In genomic region chr12:63753743-63754142, GRCh38 we compare ENCODE assay signal across 21 cellular contexts. TPM values are rescaled to one million over a fixed set of nuclear protein-coding genes. Genes with fewer than 3 reads are reported as not detected.
DNase-seq lines count a peak whose midpoint lies in the region; ATAC-seq and TF ChIP-seq lines count a peak whose summit lies in the region.
"Had no signal": no experiment of that assay in that cellular context is flagged by ENCODE, and none has a peak within 500 bp of the region (broad histone marks: within the 10 kb centered on the region; RNA-seq: fewer than 3 reads in every experiment).

No MANE protein-coding gene starts in this region.

- H3K79me1 ChIP-seq in mesendoderm (ENCODE audit: low read length): no peaks in the 10 kb centered on the region

- no peaks in the 10 kb centered on the region for H3K36me3 ChIP-seq in brain microvascular endothelial cell (replicated peaks)
- no peaks in the 10 kb centered on the region for H3K36me3 ChIP-seq in mesendoderm (ENCODE audit: control insufficient read depth, insufficient read depth, low read length)
- no peaks in the 10 kb centered on the region for H3K36me3 ChIP-seq in mucosa of descending colon (ENCODE audit: low read depth)
- H3K36me3 ChIP-seq: lower lobe of right lung, upper lobe of left lung had no signal

- CTCF ChIA-PET in HEK293T (lab: Yijun Ruan, JAX): no interaction called here

- no peak overlapping the region for H3K27ac Mint-ChIP-seq in HFFc6
- H3K27ac Mint-ChIP-seq: activated CD4-positive, alpha-beta memory T cell treated with anti-CD3 and anti-CD28 coated beads, Interleukin-2, amount 10 ng/mL, durations not matched to agents 7 days and 5 days; activated naive CD8-positive, alpha-beta T cell treated with anti-CD3 and anti-CD28 coated beads, Interleukin-2, amount 10 ng/mL, durations not matched to agents 7 days and 5 days; nephron had no signal

- H3K9me3 Mint-ChIP-seq in HFFc6: no peaks in the 10 kb centered on the region
- H3K9me3 Mint-ChIP-seq: activated CD4-positive, alpha-beta memory T cell treated with anti-CD3 and anti-CD28 coated beads, Interleukin-2, amount 10 ng/mL, durations not matched to agents 7 days and 5 days; activated naive CD8-positive, alpha-beta T cell treated with anti-CD3 and anti-CD28 coated beads, Interleukin-2, amount 10 ng/mL, durations not matched to agents 7 days and 5 days; central memory CD8-positive, alpha-beta T cell; nephron had no signal

- H3K4me3 Mint-ChIP-seq in HFFc6: no peak overlapping the region
- H3K4me3 Mint-ChIP-seq: activated CD4-positive, alpha-beta memory T cell treated with anti-CD3 and anti-CD28 coated beads, Interleukin-2, amount 10 ng/mL, durations not matched to agents 7 days and 5 days; activated naive CD8-positive, alpha-beta T cell treated with anti-CD3 and anti-CD28 coated beads, Interleukin-2, amount 10 ng/mL, durations not matched to agents 7 days and 5 days; central memory CD8-positive, alpha-beta T cell; nephron had no signal

- H3K18ac ChIP-seq in mesendoderm (ENCODE audit: low read length): no peak overlapping the region

- no peak for ATAC-seq in mucosa of descending colon
- ATAC-seq in HG02840 (IDR thresholded peaks at IDR 0.05; ENCODE audit: low FRiP score, unreplicated experiment): no peak
- ATAC-seq: lower lobe of right lung; stimulated activated naive CD8-positive, alpha-beta T cell treated with anti-CD3 and anti-CD28 coated beads, Interleukin-15, Interleukin-2, amounts not matched to agents 100 U/mL and 50 U/mL, for 24 hours had no signal

- peak; percentile 28 for DNase-seq in DMS 273 (lab: John Stamatoyannopoulos, UW; ENCODE audit: unreplicated experiment)
- no peak for DNase-seq in DMS 273 treated with DMSO at 0.1 percent for 48 hours (lab: John Stamatoyannopoulos, UW)
- DNase-seq in HFFc6: no peak
- no peak for DNase-seq in brain microvascular endothelial cell
- peak; percentile 20 for DNase-seq in mesendoderm
- no peak for DNase-seq in mucosa of descending colon
- DNase-seq in HEK293T (ENCODE audit: extremely low spot score): no peak
- DNase-seq: 8988T; activated CD4-positive, alpha-beta memory T cell treated with anti-CD3 and anti-CD28 coated beads, Interleukin-2, amount 10 ng/mL, durations not matched to agents 7 days and 5 days; activated naive CD8-positive, alpha-beta T cell treated with anti-CD3 and anti-CD28 coated beads, Interleukin-2, amount 10 ng/mL, durations not matched to agents 7 days and 5 days; effector memory CD4-positive, alpha-beta T cell; GDM1; lower lobe of right lung; NCI-H1694; NCI-H510A treated with DMSO at 0.1 percent for 48 hours; OCI-M1; stimulated activated naive CD8-positive, alpha-beta T cell treated with anti-CD3 and anti-CD28 coated beads, Interleukin-15, Interleukin-2, amounts not matched to agents 100 U/mL and 50 U/mL, for 24 hours; upper lobe of left lung had no signal

- no peaks in the 10 kb centered on the region for H3K4me1 Mint-ChIP-seq in HFFc6 (ENCODE audit: low read depth)
- H3K4me1 Mint-ChIP-seq: central memory CD8-positive, alpha-beta T cell; nephron had no signal

- H3K4me3 ChIP-seq in brain microvascular endothelial cell (ENCODE audit: low read depth, low read length) (no peak overlapping the region), mesendoderm (ENCODE audit: low read length) (no peak overlapping the region), mucosa of descending colon (no peak overlapping the region)
- H3K4me3 ChIP-seq: lower lobe of right lung, upper lobe of left lung had no signal

- H3K27me3 ChIP-seq in brain microvascular endothelial cell (replicated peaks) (no peaks in the 10 kb centered on the region), mesendoderm (ENCODE audit: insufficient read depth, low read length, poor library complexity) (no peaks in the 10 kb centered on the region)
- H3K27me3 ChIP-seq: upper lobe of left lung had no signal

- H3K27ac ChIP-seq in brain microvascular endothelial cell (no peak overlapping the region), mesendoderm (ENCODE audit: low read depth, low read length) (no peak overlapping the region)
- H3K27ac ChIP-seq: lower lobe of right lung, upper lobe of left lung had no signal

- POLR2A ChIA-PET in HEK293T (lab: Yijun Ruan, JAX): no interaction called here

- no peak overlapping the region for H2BK15ac ChIP-seq in mesendoderm (replicated peaks; ENCODE audit: low read depth)

- no peak overlapping the region for H4K5ac ChIP-seq in mesendoderm (ENCODE audit: low read length)

- intact Hi-C loops in mucosa of descending colon (cut with DNase I, micrococcal nuclease): no loop called here

- H3K79me2 ChIP-seq in mesendoderm (ENCODE audit: control insufficient read depth, insufficient read depth, low read length): no peaks in the 10 kb centered on the region

- no peak overlapping the region for H3K4me2 ChIP-seq in mesendoderm (ENCODE audit: low read length)

- no peaks in the 10 kb centered on the region for H3K4me1 ChIP-seq in mesendoderm (ENCODE audit: control insufficient read depth, low read depth, low read length)
- no peaks in the 10 kb centered on the region for H3K4me1 ChIP-seq in mucosa of descending colon (ENCODE audit: low read depth)
- H3K4me1 ChIP-seq: lower lobe of right lung had no signal

- peak; percentile 58 for TF ChIP-seq CTCF in HFFc6 (IDR thresholded peaks at IDR 0.05)
- TF ChIP-seq CTCF in brain microvascular endothelial cell (IDR thresholded peaks at IDR 0.05; ENCODE audit: low read depth, low read length, missing control alignments): peak; percentile 65
- no peak for TF ChIP-seq CTCF in mucosa of descending colon (IDR thresholded peaks at IDR 0.05)

- H3K4ac ChIP-seq in mesendoderm (ENCODE audit: low read depth, low read length): no peak overlapping the region

- H3K23ac ChIP-seq in mesendoderm (ENCODE audit: low read length): no peak overlapping the region

- no peaks in the 10 kb centered on the region for H3K36me3 Mint-ChIP-seq in HFFc6 (ENCODE audit: low read depth)
- H3K36me3 Mint-ChIP-seq: activated naive CD8-positive, alpha-beta T cell treated with anti-CD3 and anti-CD28 coated beads, Interleukin-2, amount 10 ng/mL, durations not matched to agents 7 days and 5 days had no signal

- H3K9ac ChIP-seq in mesendoderm (ENCODE audit: low read length): no peak overlapping the region

- H3K56ac ChIP-seq in mesendoderm (ENCODE audit: low read length): no peak overlapping the region

- peaks cover 7% of the 10 kb centered on the region for H3K27me3 Mint-ChIP-seq in HFFc6 (ENCODE audit: insufficient read depth)

- H2BK5ac ChIP-seq in mesendoderm (ENCODE audit: low read length): no peak overlapping the region

- H3K9me3 ChIP-seq in mucosa of descending colon: no peaks in the 10 kb centered on the region
- H3K9me3 ChIP-seq: lower lobe of right lung, upper lobe of left lung had no signal

- H2AK5ac ChIP-seq in mesendoderm (ENCODE audit: low read length): no peak overlapping the region

- no peak overlapping the region for H4K8ac ChIP-seq in mesendoderm (ENCODE audit: low read depth, low read length)

- in situ Hi-C loops in brain microvascular endothelial cell (cut with HindIII; ENCODE audit: low pct_ligation_motif_present, low sequenced_read_pairs): no loop called here

- H2BK120ac ChIP-seq in mesendoderm (ENCODE audit: low read depth, low read length): no peak overlapping the region

TF ChIP-seq in HEK293T, 16 proteins besides CTCF, POLR2A, EP300 and RAD21:
- TF ChIP-seq FOXM1 (IDR thresholded peaks at IDR 0.05; ENCODE audit: borderline replicate concordance) (no peak), HDGF (IDR thresholded peaks at IDR 0.05; ENCODE audit: borderline replicate concordance) (no peak), NFRKB (IDR thresholded peaks at IDR 0.05) (no peak), FOXK2 (IDR thresholded peaks at IDR 0.05) (no peak), SP1 (IDR thresholded peaks at IDR 0.05) (no peak), BHLHE40 (IDR thresholded peaks at IDR 0.05; ENCODE audit: borderline replicate concordance) (no peak), LEF1 (IDR thresholded peaks at IDR 0.05; ENCODE audit: borderline replicate concordance) (no peak), ARNT (IDR thresholded peaks at IDR 0.05) (no peak), FOXA1 (IDR thresholded peaks at IDR 0.05) (no peak), CTBP1 (IDR thresholded peaks at IDR 0.05; ENCODE audit: borderline replicate concordance) (no peak), ELF4 (IDR thresholded peaks at IDR 0.05) (no peak), L3MBTL2 (conservative IDR thresholded peaks at IDR 0.05) (no peak), SUZ12 (IDR thresholded peaks at IDR 0.05) (no peak), ZNF384 (IDR thresholded peaks at IDR 0.05) (no peak), TARDBP (IDR thresholded peaks at IDR 0.05) (no peak), PKNOX1 (IDR thresholded peaks at IDR 0.05) (no peak)

RNA-seq across cellular contexts. Expression of gene RXYLT1, which starts 26.0 kb away (rescaled TPM):
- total RNA-seq in HFFc6 (2021; fragmentation: NEBNext Ultra II Directional; extraction: Animal tissue kit (Norgen Biotek cat#: 25700)): 10 to 100 TPM; 15.3 to 17.9 (median 16.7) TPM
- polyA plus RNA-seq in mesendoderm (2013, experiment 1 of 2): 16.5 TPM
- polyA plus RNA-seq in mesendoderm (2013, experiment 2 of 2): 16.3 TPM
- total RNA-seq in mucosa of descending colon: 10 to 100 TPM; 10.5 to 16.4 (median 14.0) TPM

Comparison
In these comparisons a context has a peak if more than half of its experiments do, and no peak if none do; other contexts are left out.
1. DNase-seq: peak in DMS 273 (single experiment) and mesendoderm (single experiment); none in DMS 273 treated with DMSO at 0.1 percent for 48 hours (single experiment), HFFc6 (single experiment), brain microvascular endothelial cell (single experiment), mucosa of descending colon (0 of 3) and HEK293T (single experiment).